40 cellular contexts compared by ENCODE assay signal in genomic region chr12:31423405-31423804, GRCh38.
"Had no signal": no experiment of that assay in that cellular context is flagged by ENCODE, and none has a peak within 500 bp of the region (broad histone marks: within the 10 kb centered on the region; RNA-seq: fewer than 3 reads in every experiment).

No MANE protein-coding gene starts in this region.

- H3K9me3 ChIP-seq: adrenal gland, ascending aorta, body of pancreas, breast epithelium had no signal

- FAIRE-seq: astrocyte, bronchial epithelial cell had no signal

- DNase-seq: activated effector memory CD4-positive, alpha-beta T cell treated with anti-CD3 and anti-CD28 coated beads, Interleukin-2, amount 50 U/mL, for 16 hours; activated effector memory CD4-positive, alpha-beta T cell treated with Interleukin-2 at 50 U/mL for 16 hours; activated gamma-delta T cell; activated gamma-delta T cell treated with Interleukin-2 at 50 U/mL for 16 hours; activated naive CD4-positive, alpha-beta T cell; activated naive CD4-positive, alpha-beta T cell treated with anti-CD3 and anti-CD28 coated beads for 36 hours; activated naive CD4-positive, alpha-beta T cell treated with anti-CD3 and anti-CD28 coated beads, Interleukin-2, amount 10 ng/mL, durations not matched to agents 7 days and 5 days; activated naive CD4-positive, alpha-beta T cell treated with anti-CD3 and anti-CD28 coated beads, Interleukin-2, amount 50 U/mL, for 16 hours; activated naive CD4-positive, alpha-beta T cell treated with Interleukin-2 at 50 U/mL for 16 hours; activated naive CD8-positive, alpha-beta T cell treated with anti-CD3 and anti-CD28 coated beads for 36 hours; activated naive CD8-positive, alpha-beta T cell treated with anti-CD3 and anti-CD28 coated beads, Interleukin-2, amount 10 ng/mL, durations not matched to agents 7 days and 5 days; activated naive CD8-positive, alpha-beta T cell treated with anti-CD3 and anti-CD28 coated beads, Interleukin-2, amount 50 U/mL, for 24 hours; activated T-cell treated with anti-CD3 and anti-CD28 coated beads, Interleukin-2, amount 50 U/mL, for 1 hour; activated T-cell treated with anti-CD3 and anti-CD28 coated beads, Interleukin-2, amount 50 U/mL, for 24 hours; activated T-cell treated with anti-CD3 and anti-CD28 coated beads, Interleukin-2, amount 50 U/mL, for 4 hours; activated T-cell treated with anti-CD3 and anti-CD28 coated beads, Interleukin-2, amount 50 U/mL, for 48 hours; activated T-cell treated with anti-CD3 and anti-CD28 coated beads, Interleukin-2, amount 50 U/mL, for 72 hours; adrenal gland; amniotic stem cell; amygdala; anterior cingulate cortex; aorta; body of pancreas; brain microvascular endothelial cell; caudate nucleus; central memory CD4-positive, alpha-beta T cell; cerebellar nuclear complex had no signal

- H3K36me3 ChIP-seq: adrenal gland, brain microvascular endothelial cell, breast epithelium had no signal

- H3K36me3 Mint-ChIP-seq: activated naive CD4-positive, alpha-beta T cell treated with anti-CD3 and anti-CD28 coated beads, Interleukin-2, amount 10 ng/mL, durations not matched to agents 7 days and 5 days; activated naive CD4-positive, alpha-beta T cell treated with anti-CD3 and anti-CD28 coated beads, Interleukin-2, amount 50 U/mL, for 24 hours; activated naive CD4-positive, alpha-beta T cell treated with anti-CD3 and anti-CD28 coated beads, Interleukin-2, amount 50 U/mL, for 72 hours; activated naive CD8-positive, alpha-beta T cell; activated naive CD8-positive, alpha-beta T cell treated with anti-CD3 and anti-CD28 coated beads for 36 hours; activated naive CD8-positive, alpha-beta T cell treated with anti-CD3 and anti-CD28 coated beads, Interleukin-2, amount 10 ng/mL, durations not matched to agents 7 days and 5 days had no signal

- H3K27ac Mint-ChIP-seq: activated naive CD4-positive, alpha-beta T cell treated with anti-CD3 and anti-CD28 coated beads for 36 hours; activated naive CD4-positive, alpha-beta T cell treated with anti-CD3 and anti-CD28 coated beads, Interleukin-2, amount 10 ng/mL, durations not matched to agents 7 days and 5 days; activated naive CD4-positive, alpha-beta T cell treated with anti-CD3 and anti-CD28 coated beads, Interleukin-2, amount 50 U/mL, for 24 hours; activated naive CD4-positive, alpha-beta T cell treated with anti-CD3 and anti-CD28 coated beads, Interleukin-2, amount 50 U/mL, for 72 hours; activated naive CD8-positive, alpha-beta T cell; activated naive CD8-positive, alpha-beta T cell treated with anti-CD3 and anti-CD28 coated beads for 36 hours; activated naive CD8-positive, alpha-beta T cell treated with anti-CD3 and anti-CD28 coated beads, Interleukin-2, amount 10 ng/mL, durations not matched to agents 7 days and 5 days; activated naive CD8-positive, alpha-beta T cell treated with anti-CD3 and anti-CD28 coated beads, Interleukin-2, amount 50 U/mL, for 24 hours; activated T-cell treated with anti-CD3 and anti-CD28 coated beads, Interleukin-2, amount 50 U/mL, for 24 hours; activated T-cell treated with anti-CD3 and anti-CD28 coated beads, Interleukin-2, amount 50 U/mL, for 72 hours; activated T-helper 1 cell treated with anti-CD3 and anti-CD28 coated beads, Interleukin-12 subunit alpha, Interleukin-12 subunit beta, Interleukin-2, Interleukin-4 antibody, amounts not matched to agents 30 ng/mL and 10 ng/mL and 1 ng/mL, durations not matched to agents 14 hours and 24 hours and 36 hours; activated T-helper 17 cell treated with anti-CD3 and anti-CD28 coated beads, Interleukin-2, amount 50 U/mL, for 72 hours; activated T-helper 2 cell treated with anti-CD3 and anti-CD28 coated beads, Interferon-gamma antibody, Interleukin-2, Interleukin-4, amounts not matched to agents 10 μg/mL and 5 μg/mL and 100 μg/mL, durations not matched to agents 14 hours and 24 hours and 36 hours had no signal

- ATAC-seq: activated naive CD4-positive, alpha-beta T cell treated with anti-CD3 and anti-CD28 coated beads, Interleukin-2, amount 50 U/mL, for 72 hours; activated naive CD8-positive, alpha-beta T cell treated with anti-CD3 and anti-CD28 coated beads, Interleukin-2, amount 50 U/mL, for 24 hours; activated T-cell treated with anti-CD3 and anti-CD28 coated beads, Interleukin-2, amount 50 U/mL, for 4 hours; activated T-cell treated with anti-CD3 and anti-CD28 coated beads, Interleukin-2, amount 50 U/mL, for 72 hours; activated T-helper 17 cell treated with anti-CD3 and anti-CD28 coated beads, Interleukin-2, amount 50 U/mL, for 72 hours; body of pancreas had no signal

- H3K27me3 Mint-ChIP-seq: activated naive CD4-positive, alpha-beta T cell treated with anti-CD3 and anti-CD28 coated beads, Interleukin-2, amount 10 ng/mL, durations not matched to agents 7 days and 5 days; activated naive CD4-positive, alpha-beta T cell treated with anti-CD3 and anti-CD28 coated beads, Interleukin-2, amount 50 U/mL, for 24 hours; activated naive CD8-positive, alpha-beta T cell; activated naive CD8-positive, alpha-beta T cell treated with anti-CD3 and anti-CD28 coated beads for 36 hours; activated naive CD8-positive, alpha-beta T cell treated with anti-CD3 and anti-CD28 coated beads, Interleukin-2, amount 50 U/mL, for 24 hours; activated T-cell treated with anti-CD3 and anti-CD28 coated beads, Interleukin-2, amount 50 U/mL, for 24 hours; activated T-helper 17 cell treated with anti-CD3 and anti-CD28 coated beads, Interleukin-2, amount 50 U/mL, for 72 hours; brain had no signal

- H3K4me3 Mint-ChIP-seq: activated naive CD4-positive, alpha-beta T cell treated with anti-CD3 and anti-CD28 coated beads for 36 hours; activated naive CD4-positive, alpha-beta T cell treated with anti-CD3 and anti-CD28 coated beads, Interleukin-2, amount 10 ng/mL, durations not matched to agents 7 days and 5 days; activated naive CD4-positive, alpha-beta T cell treated with anti-CD3 and anti-CD28 coated beads, Interleukin-2, amount 50 U/mL, for 24 hours; activated naive CD8-positive, alpha-beta T cell; activated naive CD8-positive, alpha-beta T cell treated with anti-CD3 and anti-CD28 coated beads for 36 hours; activated naive CD8-positive, alpha-beta T cell treated with anti-CD3 and anti-CD28 coated beads, Interleukin-2, amount 10 ng/mL, durations not matched to agents 7 days and 5 days; activated naive CD8-positive, alpha-beta T cell treated with anti-CD3 and anti-CD28 coated beads, Interleukin-2, amount 50 U/mL, for 24 hours; activated T-cell treated with anti-CD3 and anti-CD28 coated beads, Interleukin-2, amount 50 U/mL, for 24 hours; activated T-cell treated with anti-CD3 and anti-CD28 coated beads, Interleukin-2, amount 50 U/mL, for 4 hours; activated T-cell treated with anti-CD3 and anti-CD28 coated beads, Interleukin-2, amount 50 U/mL, for 72 hours; activated T-helper 1 cell treated with anti-CD3 and anti-CD28 coated beads, Interleukin-12 subunit alpha, Interleukin-12 subunit beta, Interleukin-2, Interleukin-4 antibody, amounts not matched to agents 30 ng/mL and 10 ng/mL and 1 ng/mL, durations not matched to agents 14 hours and 24 hours and 36 hours; activated T-helper 17 cell treated with anti-CD3 and anti-CD28 coated beads, Interleukin-2, amount 50 U/mL, for 72 hours; brain; central memory CD8-positive, alpha-beta T cell had no signal

- H3K4me1 Mint-ChIP-seq: activated naive CD4-positive, alpha-beta T cell treated with anti-CD3 and anti-CD28 coated beads, Interleukin-2, amount 10 ng/mL, durations not matched to agents 7 days and 5 days; activated naive CD4-positive, alpha-beta T cell treated with anti-CD3 and anti-CD28 coated beads, Interleukin-2, amount 50 U/mL, for 24 hours; activated naive CD8-positive, alpha-beta T cell treated with anti-CD3 and anti-CD28 coated beads for 36 hours; activated naive CD8-positive, alpha-beta T cell treated with anti-CD3 and anti-CD28 coated beads, Interleukin-2, amount 10 ng/mL, durations not matched to agents 7 days and 5 days; activated naive CD8-positive, alpha-beta T cell treated with anti-CD3 and anti-CD28 coated beads, Interleukin-2, amount 50 U/mL, for 24 hours; activated T-helper 17 cell treated with anti-CD3 and anti-CD28 coated beads, Interleukin-2, amount 50 U/mL, for 72 hours; brain; central memory CD8-positive, alpha-beta T cell had no signal

- H3K27me3 ChIP-seq: adrenal gland, ascending aorta, body of pancreas, brain microvascular endothelial cell, breast epithelium, cardiac muscle cell had no signal

- H3K9me3 Mint-ChIP-seq: activated naive CD4-positive, alpha-beta T cell treated with anti-CD3 and anti-CD28 coated beads for 36 hours; activated naive CD4-positive, alpha-beta T cell treated with anti-CD3 and anti-CD28 coated beads, Interleukin-2, amount 10 ng/mL, durations not matched to agents 7 days and 5 days; activated naive CD4-positive, alpha-beta T cell treated with anti-CD3 and anti-CD28 coated beads, Interleukin-2, amount 50 U/mL, for 24 hours; activated naive CD4-positive, alpha-beta T cell treated with anti-CD3 and anti-CD28 coated beads, Interleukin-2, amount 50 U/mL, for 72 hours; activated naive CD8-positive, alpha-beta T cell treated with anti-CD3 and anti-CD28 coated beads for 36 hours; activated naive CD8-positive, alpha-beta T cell treated with anti-CD3 and anti-CD28 coated beads, Interleukin-2, amount 10 ng/mL, durations not matched to agents 7 days and 5 days; activated naive CD8-positive, alpha-beta T cell treated with anti-CD3 and anti-CD28 coated beads, Interleukin-2, amount 50 U/mL, for 24 hours; activated T-cell treated with anti-CD3 and anti-CD28 coated beads, Interleukin-2, amount 50 U/mL, for 24 hours; activated T-cell treated with anti-CD3 and anti-CD28 coated beads, Interleukin-2, amount 50 U/mL, for 4 hours; activated T-cell treated with anti-CD3 and anti-CD28 coated beads, Interleukin-2, amount 50 U/mL, for 72 hours; activated T-helper 1 cell treated with anti-CD3 and anti-CD28 coated beads, Interleukin-12 subunit alpha, Interleukin-12 subunit beta, Interleukin-2, Interleukin-4 antibody, amounts not matched to agents 30 ng/mL and 10 ng/mL and 1 ng/mL, durations not matched to agents 14 hours and 24 hours and 36 hours; activated T-helper 17 cell treated with anti-CD3 and anti-CD28 coated beads, Interleukin-2, amount 50 U/mL, for 72 hours; activated T-helper 2 cell treated with anti-CD3 and anti-CD28 coated beads, Interferon-gamma antibody, Interleukin-2, Interleukin-4, amounts not matched to agents 10 μg/mL and 5 μg/mL and 100 μg/mL, durations not matched to agents 14 hours and 24 hours and 36 hours; brain; central memory CD8-positive, alpha-beta T cell had no signal

- H3K4me1 ChIP-seq: adrenal gland, ascending aorta, body of pancreas, breast epithelium had no signal

- H3K27ac ChIP-seq: adrenal gland, ascending aorta, body of pancreas, brain microvascular endothelial cell, breast epithelium, cardiac muscle cell had no signal

- H3K4me3 ChIP-seq: adrenal gland, ascending aorta, body of pancreas, breast epithelium, cardiac muscle cell had no signal
